ENCODE assay signal across 11 cellular contexts in the genomic region with DNA sequence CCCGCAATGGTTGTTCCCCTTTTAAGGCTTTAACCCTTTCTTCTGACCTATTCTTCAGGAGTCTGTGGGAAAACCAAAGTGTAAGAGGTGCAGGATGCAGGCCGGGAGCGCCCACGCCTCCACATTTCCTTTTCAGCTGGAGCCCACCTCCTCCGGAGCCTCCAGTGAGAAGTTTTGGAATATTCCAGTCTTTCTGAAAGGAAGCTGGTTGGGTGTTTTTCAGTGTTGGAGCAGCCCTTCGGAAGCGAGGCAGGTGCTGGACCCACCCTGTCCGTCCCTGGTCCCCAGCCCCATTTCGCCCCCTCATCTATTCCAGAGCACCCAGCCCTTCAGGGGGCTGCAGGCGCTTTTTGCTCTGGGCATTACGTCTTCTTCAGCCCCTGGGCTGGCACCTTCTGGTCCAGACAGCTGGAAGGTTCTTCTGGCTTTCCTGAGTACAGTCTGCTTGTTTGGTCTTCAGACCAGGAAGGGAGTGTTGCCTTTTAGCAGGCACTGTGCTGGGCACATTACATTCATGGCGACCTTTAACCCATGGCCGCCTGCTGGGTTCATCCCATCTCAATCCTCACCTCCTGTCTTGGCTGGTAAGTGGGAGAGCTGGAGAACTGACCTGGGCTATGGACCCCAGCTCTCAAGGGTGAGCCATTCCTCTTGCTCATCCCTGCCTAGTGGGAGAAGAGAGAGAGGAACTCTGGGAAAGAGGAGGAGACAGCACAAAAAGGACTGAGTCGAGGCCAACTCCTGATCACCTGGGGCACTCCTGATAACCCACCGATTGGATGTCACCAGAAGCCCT. TPM values are rescaled to one million over a fixed set of nuclear protein-coding genes. Genes with fewer than 3 reads are reported as not detected.
DNase-seq lines count a peak whose midpoint lies in the region; ATAC-seq and TF ChIP-seq lines count a peak whose summit lies in the region.
"Had no signal": no experiment of that assay in that cellular context is flagged by ENCODE, and none has a peak within 500 bp of the region (broad histone marks: within the 10 kb centered on the region; RNA-seq: fewer than 3 reads in every experiment).

No MANE protein-coding gene starts in this region.

- no peaks in the 10 kb centered on the region for H3K9me3 ChIP-seq in A673 (ENCODE audit: low read depth, low read length, poor library complexity, severe bottlenecking)
- H3K9me3 ChIP-seq in ectodermal cell (ENCODE audit: control insufficient read depth, low read length): no peaks in the 10 kb centered on the region
- H3K9me3 ChIP-seq in neural cell (ENCODE audit: low read length): no peaks in the 10 kb centered on the region
- no peaks in the 10 kb centered on the region for H3K9me3 ChIP-seq in esophagus squamous epithelium
- H3K9me3 ChIP-seq: ascending aorta had no signal

- WGBS in ectodermal cell, 2 experiments: 63 to 64% methylated on average over 15 of the region's 15 CpGs
- 51 to 63% methylated on average over 8 to 14 of the region's 15 CpGs for WGBS in esophagus squamous epithelium, 2 donors

- TF ChIP-seq CTCF in A673 (conservative IDR thresholded peaks at IDR 0.05; ENCODE audit: low read depth, low read length): no peak
- TF ChIP-seq CTCF in neural cell (IDR thresholded peaks at IDR 0.05; ENCODE audit: poor library complexity, severe bottlenecking): no peak
- no peak for TF ChIP-seq CTCF in esophagus squamous epithelium (IDR thresholded peaks at IDR 0.05)

- ATAC-seq in GM21515 (IDR thresholded peaks at IDR 0.05; ENCODE audit: unreplicated experiment): no peak

- H3F3A ChIP-seq in neural cell (ENCODE audit: insufficient read depth, low read length, poor library complexity, severe bottlenecking): no peaks in the 10 kb centered on the region

- H3K36me3 ChIP-seq in A673 (ENCODE audit: insufficient read depth, low read length, poor library complexity, severe bottlenecking): peaks cover 16% of the 10 kb centered on the region
- peaks cover 12% of the 10 kb centered on the region for H3K36me3 ChIP-seq in ectodermal cell (ENCODE audit: control insufficient read depth, insufficient read depth, low read length)
- H3K36me3 ChIP-seq in neural cell (ENCODE audit: insufficient read depth, low read length): no peaks in the 10 kb centered on the region
- no peaks in the 10 kb centered on the region for H3K36me3 ChIP-seq in esophagus squamous epithelium
- H3K36me3 ChIP-seq: ascending aorta had no signal

- H3K27me3 ChIP-seq in A673 (replicated peaks; ENCODE audit: insufficient read depth, low read depth, low read length, poor library complexity): no peaks in the 10 kb centered on the region
- H3K27me3 ChIP-seq in ectodermal cell (ENCODE audit: control insufficient read depth, insufficient read depth, low read length, poor library complexity, severe bottlenecking): no peaks in the 10 kb centered on the region
- no peaks in the 10 kb centered on the region for H3K27me3 ChIP-seq in neural cell (ENCODE audit: insufficient read depth, low read depth, low read length)
- H3K27me3 ChIP-seq in esophagus squamous epithelium: peaks cover 6 to 61% (median 9%) of the 10 kb centered on the region in 4 donors
- H3K27me3 ChIP-seq: ascending aorta had no signal

- TF ChIP-seq EP300 in neural cell (conservative IDR thresholded peaks at IDR 0.05; ENCODE audit: poor library complexity, severe bottlenecking): no peak

- H3K79me2 ChIP-seq in neural cell (replicated peaks; ENCODE audit: insufficient read depth, low read length): peaks cover 4% of the 10 kb centered on the region

- DNase-seq in A673 (ENCODE audit: low spot score) (peak; percentile 42), HT1080 (ENCODE audit: low read depth) (peak; percentile 38), esophagus squamous epithelium (lab: John Stamatoyannopoulos, UW) (no peak), NCI-H748 treated with DMSO at 0.1 percent for 48 hours (lab: John Stamatoyannopoulos, UW) (no peak)
- DNase-seq in stimulated activated naive CD4-positive, alpha-beta T cell treated with Interleukin-2 at 50 U/mL for 16 hours (lab: John Stamatoyannopoulos, UW): no peak
- DNase-seq: CD4-positive, CD25-positive, alpha-beta regulatory T cell; SHP77 treated with DMSO at 0.1 percent for 48 hours had no signal

- no peak for TF ChIP-seq POLR2A in esophagus squamous epithelium (IDR thresholded peaks at IDR 0.05)

- TF ChIP-seq RAD21 in neural cell (conservative IDR thresholded peaks at IDR 0.05): no peak

- peak overlapping the region; percentile 82 for H2AFZ ChIP-seq in neural cell (ENCODE audit: low read depth, low read length)

- no peaks in the 10 kb centered on the region for H4K20me1 ChIP-seq in neural cell (ENCODE audit: insufficient read depth)

- peak overlapping the region; percentile 64 for H3K27ac ChIP-seq in A673 (ENCODE audit: low read depth, low read length, poor library complexity, severe bottlenecking)
- H3K27ac ChIP-seq in ectodermal cell (ENCODE audit: insufficient read depth, low read depth, low read length, poor library complexity, severe bottlenecking): no peak overlapping the region
- peak overlapping the region; percentile 90 for H3K27ac ChIP-seq in neural cell (ENCODE audit: low read length)
- H3K27ac ChIP-seq in esophagus squamous epithelium: peak overlapping the region in 2 of 4 donors; percentile 68 to 73
- H3K27ac ChIP-seq: ascending aorta had no signal

- H3K9ac ChIP-seq in neural cell (ENCODE audit: low read length): peak overlapping the region; percentile 95

- H3K9me2 ChIP-seq in neural cell (ENCODE audit: insufficient read depth, low read length): no peaks in the 10 kb centered on the region

- H3K4me2 ChIP-seq in neural cell (ENCODE audit: low read length): peak overlapping the region; percentile 73

- CTCF ChIA-PET in A673 (lab: Charles Lee): interaction anchor here (1.0 kb wide), 1 partner anchor 49 kb away, joined by 3 read pairs; no protein-coding TSS in a partner anchor

- H3K4me1 ChIP-seq in A673 (ENCODE audit: insufficient read depth, low read length, poor library complexity, severe bottlenecking): peaks cover 22% of the 10 kb centered on the region
- H3K4me1 ChIP-seq in ectodermal cell (ENCODE audit: control insufficient read depth, insufficient read depth, low read length): peaks cover 5% of the 10 kb centered on the region
- peaks cover 10 to 30% (median 16%) of the 10 kb centered on the region in 3 donors for H3K4me1 ChIP-seq in esophagus squamous epithelium

- POLR2A ChIA-PET in A673 (lab: Charles Lee; ENCODE audit: low non-redundant PET): no interaction called here

- intact Hi-C loops in A673 (cut with micrococcal nuclease; ENCODE audit: unreplicated experiment): loop anchor here (2.0 kb wide), 1 partner anchor 51 kb away; no protein-coding TSS in a partner anchor
- intact Hi-C loops in esophagus squamous epithelium (cut with DNase I): no loop called here

- H3K4me3 ChIP-seq in A673 (ENCODE audit: low read depth, low read length, poor library complexity, severe bottlenecking) (peak overlapping the region; percentile 89), ectodermal cell (ENCODE audit: insufficient read depth, low read depth, low read length) (peak overlapping the region; percentile 75), neural cell (ENCODE audit: low read length) (peak overlapping the region; percentile 99), esophagus squamous epithelium (peak overlapping the region in 2 of 4 donors; percentile 50 to 64)

- BruUV-seq in A673 (replicated peaks; lab: Mats Ljungman, UMichigan): no TSS peak

TF ChIP-seq in neural cell, 6 proteins besides CTCF, POLR2A, EP300 and RAD21:
- TF ChIP-seq, protein P1, sequence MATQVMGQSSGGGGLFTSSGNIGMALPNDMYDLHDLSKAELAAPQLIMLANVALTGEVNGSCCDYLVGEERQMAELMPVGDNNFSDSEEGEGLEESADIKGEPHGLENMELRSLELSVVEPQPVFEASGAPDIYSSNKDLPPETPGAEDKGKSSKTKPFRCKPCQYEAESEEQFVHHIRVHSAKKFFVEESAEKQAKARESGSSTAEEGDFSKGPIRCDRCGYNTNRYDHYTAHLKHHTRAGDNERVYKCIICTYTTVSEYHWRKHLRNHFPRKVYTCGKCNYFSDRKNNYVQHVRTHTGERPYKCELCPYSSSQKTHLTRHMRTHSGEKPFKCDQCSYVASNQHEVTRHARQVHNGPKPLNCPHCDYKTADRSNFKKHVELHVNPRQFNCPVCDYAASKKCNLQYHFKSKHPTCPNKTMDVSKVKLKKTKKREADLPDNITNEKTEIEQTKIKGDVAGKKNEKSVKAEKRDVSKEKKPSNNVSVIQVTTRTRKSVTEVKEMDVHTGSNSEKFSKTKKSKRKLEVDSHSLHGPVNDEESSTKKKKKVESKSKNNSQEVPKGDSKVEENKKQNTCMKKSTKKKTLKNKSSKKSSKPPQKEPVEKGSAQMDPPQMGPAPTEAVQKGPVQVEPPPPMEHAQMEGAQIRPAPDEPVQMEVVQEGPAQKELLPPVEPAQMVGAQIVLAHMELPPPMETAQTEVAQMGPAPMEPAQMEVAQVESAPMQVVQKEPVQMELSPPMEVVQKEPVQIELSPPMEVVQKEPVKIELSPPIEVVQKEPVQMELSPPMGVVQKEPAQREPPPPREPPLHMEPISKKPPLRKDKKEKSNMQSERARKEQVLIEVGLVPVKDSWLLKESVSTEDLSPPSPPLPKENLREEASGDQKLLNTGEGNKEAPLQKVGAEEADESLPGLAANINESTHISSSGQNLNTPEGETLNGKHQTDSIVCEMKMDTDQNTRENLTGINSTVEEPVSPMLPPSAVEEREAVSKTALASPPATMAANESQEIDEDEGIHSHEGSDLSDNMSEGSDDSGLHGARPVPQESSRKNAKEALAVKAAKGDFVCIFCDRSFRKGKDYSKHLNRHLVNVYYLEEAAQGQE (IDR thresholded peaks at IDR 0.05; ENCODE audit: borderline replicate concordance): no peak

RNA-seq across cellular contexts. Expression of a gene that starts 0.7 kb away (rescaled TPM):
- total RNA-seq in A673 (2021) (150 and 187 TPM in 2 replicates), esophagus squamous epithelium (1 to 10 TPM in 3 of 4 donors, under 1 TPM in 1; 0.57 to 7.6 (median 2.9) TPM)
- 0.20 TPM in 1 of 2 replicates, not detected in the other for total RNA-seq in HT1080 (2014; rRNA removed; shearing (Covaris generic))
- polyA plus RNA-seq in HT1080 (2015; cell fraction: cytosol; rRNA removed): not detected in 2 replicates
- polyA plus RNA-seq in HT1080 (2015; cell fraction: nucleus; rRNA removed): not detected in 2 replicates
- 87.0 TPM for polyA plus RNA-seq in ectodermal cell (2013, experiment 1 of 4)
- 89.0 TPM for polyA plus RNA-seq in ectodermal cell (2013, experiment 2 of 4)
- 73.9 TPM for polyA plus RNA-seq in ectodermal cell (2013, experiment 3 of 4)
- 82.9 TPM for polyA plus RNA-seq in ectodermal cell (2013, experiment 4 of 4)
- 98.3 and 118 TPM in 2 replicates for polyA plus RNA-seq in neural cell
- polyA minus RNA-seq in neural cell: 54.3 and 67.3 TPM in 2 replicates
- total RNA-seq: CD4-positive, CD25-positive, alpha-beta regulatory T cell had no signal
- polyA plus RNA-seq: CD4-positive, CD25-positive, alpha-beta regulatory T cell had no signal

RNA-seq across cellular contexts. Expression of a gene that starts 42.2 kb away (rescaled TPM):
- 4.8 and 6.2 TPM in 2 replicates for total RNA-seq in A673 (2021)
- total RNA-seq in HT1080 (2014; rRNA removed; shearing (Covaris generic)): 0.20 and 1.0 TPM in 2 replicates
- 0.37 and 0.73 TPM in 2 replicates for polyA plus RNA-seq in HT1080 (2015; cell fraction: cytosol; rRNA removed)
- 0.27 and 0.29 TPM in 2 replicates for polyA plus RNA-seq in HT1080 (2015; cell fraction: nucleus; rRNA removed)
- polyA plus RNA-seq in ectodermal cell (2013, experiment 1 of 4): 6.7 TPM
- polyA plus RNA-seq in ectodermal cell (2013, experiment 2 of 4): 7.9 TPM
- polyA plus RNA-seq in ectodermal cell (2013, experiment 3 of 4): 5.2 TPM
- 4.1 TPM for polyA plus RNA-seq in ectodermal cell (2013, experiment 4 of 4)
- polyA plus RNA-seq in neural cell: 0.59 and 0.74 TPM in 2 replicates
- polyA minus RNA-seq in neural cell: 1.5 and 3.6 TPM in 2 replicates
- 1 to 10 TPM; 1.9 to 9.6 (median 4.8) TPM for total RNA-seq in esophagus squamous epithelium
- total RNA-seq: ascending aorta had no signal

Comparison
In these comparisons a context has a peak if more than half of its experiments do, and no peak if none do; other contexts are left out.
1. DNase-seq: peak in A673 (single experiment) and HT1080 (single experiment); none in stimulated activated naive CD4-positive, alpha-beta T cell treated with Interleukin-2 at 50 U/mL for 16 hours (single experiment), esophagus squamous epithelium (single experiment) and NCI-H748 treated with DMSO at 0.1 percent for 48 hours (single experiment).
2. RNA of a gene that starts 0.7 kb away (total RNA-seq): 150 to 187 TPM in A673; 0.57 to 7.6 TPM in esophagus squamous epithelium and 0.20 TPM in HT1080; every median in the first group is over 10 times any median in the second.